In genomic region chr12:107704056-107704455, GRCh38 we compare ENCODE assay signal across 22 cellular contexts. TPM values are rescaled to one million over a fixed set of nuclear protein-coding genes. Genes with fewer than 3 reads are reported as not detected.
DNase-seq lines count a peak whose midpoint lies in the region; ATAC-seq, FAIRE-seq and TF ChIP-seq lines count a peak whose summit lies in the region.
"Had no signal": no experiment of that assay in that cellular context is flagged by ENCODE, and none has a peak within 500 bp of the region (broad histone marks: within the 10 kb centered on the region; RNA-seq: fewer than 3 reads in every experiment).

No MANE protein-coding gene starts in this region.

- H3K18ac ChIP-seq in IMR-90 (ENCODE audit: low read depth, low read length): no peak overlapping the region

- H3K14ac ChIP-seq in IMR-90 (replicated peaks; ENCODE audit: low read depth, low read length): no peak overlapping the region

- H3K4me3 Mint-ChIP-seq in astrocyte (ENCODE audit: unreplicated experiment): no peak overlapping the region
- H3K4me3 Mint-ChIP-seq: CD4-positive, alpha-beta T cell had no signal

- H3K4me1 Mint-ChIP-seq in astrocyte (ENCODE audit: low read depth, unreplicated experiment): no peaks in the 10 kb centered on the region

- H2BK15ac ChIP-seq in IMR-90 (ENCODE audit: low read depth, low read length): no peak overlapping the region

- DNase-seq in IMR-90 (peak; percentile 74), astrocyte (ENCODE audit: low read depth) (peak; percentile 12), iris pigment epithelial cell (ENCODE audit: low read depth) (peak; percentile 76), dermis blood vessel endothelial cell (no peak), kidney glomerular epithelial cell (lab: John Stamatoyannopoulos, UW) (no peak), midbrain (lab: John Stamatoyannopoulos, UW) (no peak), middle frontal gyrus (ENCODE audit: extremely low spot score, low spot score) (no peak)
- DNase-seq: CD4-positive, alpha-beta T cell; COR-L47; DMS79; GM23248; Karpas-422; NCI-H1417; NCI-H1694 treated with DMSO at 0.1 percent for 48 hours; NCI-H2081 treated with DMSO at 0.1 percent for 48 hours; NCI-H2171 treated with DMSO at 0.1 percent for 48 hours; NCI-H446; NCI-H526; SJCRH30 had no signal

- ATAC-seq in IMR-90 (ENCODE audit: low read depth): peak; percentile 82

- H3K9me3 ChIP-seq in IMR-90 (ENCODE audit: control insufficient read depth, insufficient read depth, low read length) (peaks cover 2% of the 10 kb centered on the region; the same call in 1 of the 2 replicates), astrocyte (ENCODE audit: insufficient read depth, low read depth, low read length) (no peaks in the 10 kb centered on the region)
- H3K9me3 ChIP-seq: HAP-1 had no signal

- no peak overlapping the region for H4K5ac ChIP-seq in IMR-90 (ENCODE audit: low read depth, low read length)

- H3K4me3 ChIP-seq in IMR-90 (ENCODE audit: insufficient read depth, low read depth, low read length) (no peak overlapping the region), astrocyte (ENCODE audit: insufficient read depth, low read depth, low read length) (no peak overlapping the region)
- H3K4me3 ChIP-seq: BLaER1, GM23248, HAP-1, SJCRH30 had no signal

- H2BK20ac ChIP-seq in IMR-90 (ENCODE audit: low read depth, low read length): no peak overlapping the region

- H3K56ac ChIP-seq in IMR-90 (ENCODE audit: extremely low read depth, insufficient read depth, low read length): no peak overlapping the region

- no peaks in the 10 kb centered on the region for H3K9me3 Mint-ChIP-seq in astrocyte (ENCODE audit: unreplicated experiment)
- H3K9me3 Mint-ChIP-seq: CD4-positive, alpha-beta T cell had no signal

- H4K8ac ChIP-seq in IMR-90 (ENCODE audit: low read depth in 2 of 2, low read length in 2 of 2): no peak overlapping the region

- CTCF ChIA-PET in IMR-90 (lab: Yijun Ruan, JAX): interaction anchor here (0.8 kb wide), 1 partner anchor 182 kb away, joined by 3 read pairs; no protein-coding TSS in a partner anchor

- no peak overlapping the region for H3K23ac ChIP-seq in IMR-90 (ENCODE audit: low read depth, low read length)

- H3K27ac ChIP-seq in IMR-90 (ENCODE audit: insufficient read depth, low read length) (no peak overlapping the region), astrocyte (ENCODE audit: low read depth, low read length) (no peak overlapping the region)
- H3K27ac ChIP-seq: BLaER1, GM23248, SJCRH30 had no signal

- H2BK5ac ChIP-seq in IMR-90 (ENCODE audit: low read depth, low read length, poor library complexity, severe bottlenecking): no peak overlapping the region

- H2AFZ ChIP-seq in IMR-90 (replicated peaks; ENCODE audit: low read length, poor library complexity) (no peak overlapping the region), astrocyte (ENCODE audit: low read depth, low read length) (no peak overlapping the region)
- H2AFZ ChIP-seq: GM23248 had no signal

- H3K9ac ChIP-seq in IMR-90 (ENCODE audit: low read depth, low read length): no peak overlapping the region
- no peak overlapping the region for H3K9ac ChIP-seq in astrocyte (ENCODE audit: low read length)
- H3K9ac ChIP-seq: BLaER1, GM23248 had no signal

- no peak for TF ChIP-seq CTCF in IMR-90 (conservative IDR thresholded peaks at IDR 0.05; ENCODE audit: low read depth, low read length)
- TF ChIP-seq CTCF in astrocyte (IDR thresholded peaks at IDR 0.05; ENCODE audit: insufficient read depth, low read depth, low read length): no peak

- H4K91ac ChIP-seq in IMR-90 (ENCODE audit: insufficient read depth, low read depth, low read length): no peak overlapping the region

- peaks cover 35% of the 10 kb centered on the region for H3K36me3 ChIP-seq in IMR-90 (ENCODE audit: control insufficient read depth, insufficient read depth, low read length)
- H3K36me3 ChIP-seq in astrocyte (ENCODE audit: insufficient read depth, low read length): peaks cover 70% of the 10 kb centered on the region

- H4K20me1 ChIP-seq in IMR-90 (ENCODE audit: insufficient read depth, low read length) (no peaks in the 10 kb centered on the region; the same call in 1 of the 2 replicates), astrocyte (ENCODE audit: insufficient read depth, low read length) (peaks cover 38% of the 10 kb centered on the region)

- no peaks in the 10 kb centered on the region for H3K27me3 ChIP-seq in IMR-90 (ENCODE audit: control insufficient read depth, insufficient read depth, low read length)
- no peaks in the 10 kb centered on the region for H3K27me3 ChIP-seq in astrocyte (ENCODE audit: insufficient read depth, low read length)
- H3K27me3 ChIP-seq: BLaER1, SJCRH30 had no signal

- peaks cover 16% of the 10 kb centered on the region for H3K79me2 ChIP-seq in astrocyte (ENCODE audit: insufficient read depth, low read length)

- POLR2A ChIA-PET in IMR-90 (lab: Charles Lee; ENCODE audit: unreplicated experiment): interaction anchor here (0.5 kb wide), 1 partner anchor 900 kb away, joined by 5 read pairs; no protein-coding TSS in a partner anchor

- no peak overlapping the region for H3K4me2 ChIP-seq in IMR-90 (ENCODE audit: low read depth, low read length)
- no peak overlapping the region for H3K4me2 ChIP-seq in astrocyte (ENCODE audit: low read length)
- H3K4me2 ChIP-seq: BLaER1 had no signal

- no peaks in the 10 kb centered on the region for H3K9me1 ChIP-seq in IMR-90 (ENCODE audit: insufficient read depth, low read length)

- no peak overlapping the region for H3K27ac Mint-ChIP-seq in astrocyte (ENCODE audit: unreplicated experiment)
- H3K27ac Mint-ChIP-seq: CD4-positive, alpha-beta T cell had no signal

- no peak overlapping the region for H3K4ac ChIP-seq in IMR-90 (ENCODE audit: low read depth, low read length)

- no CpG with 5 or more reads among the region's 5 CpGs for WGBS in IMR-90 (ENCODE audit: extremely low coverage in 2 of 2, insufficient read length in 1 of 2), 2 experiments

- dilution Hi-C loops in IMR-90 (cut with HindIII; ENCODE audit: low sequenced_read_pairs, unreplicated experiment): no loop called here

- in situ Hi-C loops in IMR-90 (cut with MboI; ENCODE audit: low sequenced_read_pairs): loop anchor here (5.0 kb wide), 1 partner anchor 38 kb away; no protein-coding TSS in a partner anchor

- H3K36me3 Mint-ChIP-seq in astrocyte (ENCODE audit: low read depth, unreplicated experiment): peaks cover 47% of the 10 kb centered on the region

- no peak for TF ChIP-seq POLR2A in IMR-90 (IDR thresholded peaks at IDR 0.05; ENCODE audit: low read depth, low read length)

- intact Hi-C loops in IMR-90 (cut with micrococcal nuclease): loop anchor here (5.0 kb wide), 1 partner anchor 43 kb away; no protein-coding TSS in a partner anchor

- H2BK120ac ChIP-seq in IMR-90 (ENCODE audit: low read depth, low read length): no peak overlapping the region

- no peak overlapping the region for H2AK5ac ChIP-seq in IMR-90 (ENCODE audit: low read depth, low read length)

- no peak for FAIRE-seq in astrocyte (lab: Jason Lieb, UNC)
- FAIRE-seq: RCC 7860 had no signal

- H3K27me3 Mint-ChIP-seq in astrocyte (ENCODE audit: low read depth, unreplicated experiment): no peaks in the 10 kb centered on the region
- H3K27me3 Mint-ChIP-seq: CD4-positive, alpha-beta T cell had no signal

- H3K79me1 ChIP-seq in IMR-90 (ENCODE audit: low read depth in 1 of 2, low read length in 2 of 2): peaks cover 5 to 9% of the 10 kb centered on the region in 2 experiments; a peak in 3 of 4 replicates

- no TSS peak for BruUV-seq in IMR-90 (replicated peaks; lab: Mats Ljungman, UMichigan)

- H3K4me1 ChIP-seq in IMR-90 (ENCODE audit: control insufficient read depth, insufficient read depth, low read length) (peaks cover 2% of the 10 kb centered on the region; the same call in 1 of the 2 replicates), astrocyte (ENCODE audit: insufficient read depth, low read length) (no peaks in the 10 kb centered on the region)
- H3K4me1 ChIP-seq: HAP-1, SJCRH30 had no signal

- TF ChIP-seq RAD21 in IMR-90 (IDR thresholded peaks at IDR 0.05; ENCODE audit: low read length): no peak

- no peak overlapping the region for H2AK9ac ChIP-seq in IMR-90 (replicated peaks; ENCODE audit: low read depth, low read length, poor library complexity)

TF ChIP-seq in IMR-90, 13 proteins besides CTCF, POLR2A, EP300 and RAD21:
- no peak for TF ChIP-seq MAFK (IDR thresholded peaks at IDR 0.05; ENCODE audit: low read depth, low read length)
- peak; percentile 37; the same call in 1 of the 2 replicates for TF ChIP-seq FOS (IDR thresholded peaks at IDR 0.05; ENCODE audit: low read depth, low read length)
- TF ChIP-seq SMC3 (IDR thresholded peaks at IDR 0.05; ENCODE audit: low read depth, low read length): no peak
- TF ChIP-seq CHD1 (IDR thresholded peaks at IDR 0.05; ENCODE audit: low read depth, low read length): no peak
- no peak for TF ChIP-seq MAZ (IDR thresholded peaks at IDR 0.05; ENCODE audit: borderline replicate concordance, low read depth, low read length)
- 0 out of 2 replicates have a peak, but pooled peaks have one; percentile 31 for TF ChIP-seq CEBPB (IDR thresholded peaks at IDR 0.05; ENCODE audit: low read depth, low read length)
- TF ChIP-seq BHLHE40 (IDR thresholded peaks at IDR 0.05; ENCODE audit: low read depth, low read length): 0 out of 2 replicates have a peak, but pooled peaks have one; percentile 37
- TF ChIP-seq USF2 (IDR thresholded peaks at IDR 0.05; ENCODE audit: low read depth, low read length): no peak
- TF ChIP-seq RCOR1 (IDR thresholded peaks at IDR 0.05; ENCODE audit: insufficient replicate concordance, low read length): no peak
- no peak for TF ChIP-seq MXI1 (IDR thresholded peaks at IDR 0.05; ENCODE audit: borderline replicate concordance, low read depth, low read length)

RNA-seq across cellular contexts. Expression of gene PWP1, which starts 18.5 kb away (rescaled TPM):
- total RNA-seq in IMR-90 (2012; rRNA removed) (179 and 341 TPM in 2 replicates), astrocyte (67.2 and 72.4 TPM in 2 replicates), dermis blood vessel endothelial cell (118 and 160 TPM in 2 replicates)
- polyA plus RNA-seq in IMR-90 (2012; rRNA removed): 97.7 and 143 TPM in 2 replicates
- 119 and 121 TPM in 2 replicates for polyA plus RNA-seq in IMR-90 (2012; cell fraction: cytosol; rRNA removed)
- polyA plus RNA-seq in IMR-90 (2012; cell fraction: nucleus; rRNA removed; ENCODE audit: low replicate concordance): 99.8 and 211 TPM in 2 replicates

RNA-seq across cellular contexts. Expression of gene PRDM4, which starts 56.9 kb away (rescaled TPM):
- total RNA-seq in IMR-90 (2012; rRNA removed): 26.1 and 26.7 TPM in 2 replicates
- polyA plus RNA-seq in IMR-90 (2012; rRNA removed): 18.1 and 20.1 TPM in 2 replicates
- polyA plus RNA-seq in IMR-90 (2012; cell fraction: cytosol; rRNA removed): 9.4 and 10.3 TPM in 2 replicates
- 12.3 and 31.3 TPM in 2 replicates for polyA plus RNA-seq in IMR-90 (2012; cell fraction: nucleus; rRNA removed; ENCODE audit: low replicate concordance)
- 22.8 and 30.5 TPM in 2 replicates for total RNA-seq in astrocyte
- 22.3 and 26.1 TPM in 2 replicates for total RNA-seq in dermis blood vessel endothelial cell

Comparison
In these comparisons a context has a peak if more than half of its experiments do, and no peak if none do; other contexts are left out.
1. DNase-seq: peak in IMR-90 (single experiment), astrocyte (single experiment) and iris pigment epithelial cell (single experiment); none in dermis blood vessel endothelial cell (single experiment), kidney glomerular epithelial cell (single experiment), midbrain (single experiment) and middle frontal gyrus (single experiment).